Comparison of ENCODE assay signal across 2 cellular contexts in the genomic region with DNA sequence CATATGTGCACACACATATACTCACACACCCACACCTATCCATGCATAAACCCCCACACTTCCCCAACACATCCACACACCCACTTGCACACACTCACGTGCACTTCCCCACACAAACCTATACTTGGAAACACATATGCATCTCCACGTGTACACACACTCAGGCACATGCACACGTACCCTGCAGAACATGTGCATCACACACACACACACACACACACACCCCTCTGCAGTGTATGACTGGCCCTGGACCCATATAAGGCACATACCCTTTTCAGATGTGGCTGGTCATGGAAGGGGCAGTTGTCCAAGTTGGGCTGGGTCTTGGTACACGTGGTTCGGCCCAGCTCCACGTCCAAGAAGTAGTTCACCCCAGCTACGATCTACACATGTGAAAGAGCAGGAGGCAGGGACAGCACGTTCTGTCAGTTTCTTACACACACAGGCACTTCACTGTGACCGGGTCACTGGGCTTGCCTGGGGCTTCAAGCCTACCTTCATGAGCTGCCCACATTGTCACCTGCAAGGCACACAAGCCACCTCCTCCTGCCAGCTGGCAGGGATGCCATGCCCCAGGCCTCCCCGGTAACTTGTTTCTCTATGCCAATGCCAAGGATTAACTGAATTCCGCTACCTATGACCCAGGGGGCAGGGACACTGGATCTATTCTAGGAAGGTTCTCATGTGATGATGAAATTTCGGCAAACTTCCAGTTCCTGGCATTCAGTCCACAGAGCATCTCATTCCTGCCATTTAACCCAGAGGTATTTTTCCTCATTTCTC.
TF ChIP-seq lines count a peak whose summit lies in the region.

No MANE protein-coding gene starts in this region.

TF ChIP-seq in H1, 55 proteins besides CTCF, POLR2A, EP300 and RAD21 (continued from another document):
- TF ChIP-seq RNF2 (IDR thresholded peaks at IDR 0.05; ENCODE audit: borderline replicate concordance, low read depth, low read length, missing control alignments, poor library complexity, severe bottlenecking) (no peak), GABPA (IDR thresholded peaks at IDR 0.05; ENCODE audit: borderline replicate concordance, insufficient read depth, low read length) (no peak), SIRT6 (IDR thresholded peaks at IDR 0.05; ENCODE audit: low read length) (no peak), RFX5 (IDR thresholded peaks at IDR 0.05; ENCODE audit: borderline replicate concordance, low read depth, low read length) (no peak), BACH1 (IDR thresholded peaks at IDR 0.05; ENCODE audit: low read length) (no peak), SP1 (IDR thresholded peaks at IDR 0.05; ENCODE audit: low read depth, low read length) (no peak)
- TF ChIP-seq, protein P1, sequence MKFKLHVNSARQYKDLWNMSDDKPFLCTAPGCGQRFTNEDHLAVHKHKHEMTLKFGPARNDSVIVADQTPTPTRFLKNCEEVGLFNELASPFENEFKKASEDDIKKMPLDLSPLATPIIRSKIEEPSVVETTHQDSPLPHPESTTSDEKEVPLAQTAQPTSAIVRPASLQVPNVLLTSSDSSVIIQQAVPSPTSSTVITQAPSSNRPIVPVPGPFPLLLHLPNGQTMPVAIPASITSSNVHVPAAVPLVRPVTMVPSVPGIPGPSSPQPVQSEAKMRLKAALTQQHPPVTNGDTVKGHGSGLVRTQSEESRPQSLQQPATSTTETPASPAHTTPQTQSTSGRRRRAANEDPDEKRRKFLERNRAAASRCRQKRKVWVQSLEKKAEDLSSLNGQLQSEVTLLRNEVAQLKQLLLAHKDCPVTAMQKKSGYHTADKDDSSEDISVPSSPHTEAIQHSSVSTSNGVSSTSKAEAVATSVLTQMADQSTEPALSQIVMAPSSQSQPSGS (IDR thresholded peaks at IDR 0.05; ENCODE audit: low read length), result no peak

TF ChIP-seq in HepG2, 621 proteins besides CTCF, POLR2A, EP300 and RAD21 (continued from another document and continues in another):
- TF ChIP-seq, protein P2, sequence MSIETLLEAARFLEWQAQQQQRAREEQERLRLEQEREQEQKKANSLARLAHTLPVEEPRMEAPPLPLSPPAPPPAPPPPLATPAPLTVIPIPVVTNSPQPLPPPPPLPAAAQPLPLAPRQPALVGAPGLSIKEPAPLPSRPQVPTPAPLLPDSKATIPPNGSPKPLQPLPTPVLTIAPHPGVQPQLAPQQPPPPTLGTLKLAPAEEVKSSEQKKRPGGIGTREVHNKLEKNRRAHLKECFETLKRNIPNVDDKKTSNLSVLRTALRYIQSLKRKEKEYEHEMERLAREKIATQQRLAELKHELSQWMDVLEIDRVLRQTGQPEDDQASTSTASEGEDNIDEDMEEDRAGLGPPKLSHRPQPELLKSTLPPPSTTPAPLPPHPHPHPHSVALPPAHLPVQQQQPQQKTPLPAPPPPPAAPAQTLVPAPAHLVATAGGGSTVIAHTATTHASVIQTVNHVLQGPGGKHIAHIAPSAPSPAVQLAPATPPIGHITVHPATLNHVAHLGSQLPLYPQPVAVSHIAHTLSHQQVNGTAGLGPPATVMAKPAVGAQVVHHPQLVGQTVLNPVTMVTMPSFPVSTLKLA (IDR thresholded peaks at IDR 0.05), result peak; percentile 80
- TF ChIP-seq ARNT (IDR thresholded peaks at IDR 0.05) (no peak), ZFY (CRISPR knock-in tag; IDR thresholded peaks at IDR 0.05) (no peak), HOXA7 (CRISPR knock-in tag; IDR thresholded peaks at IDR 0.05) (peak; percentile 67; the same call in 1 of the 2 replicates), HNRNPLL (IDR thresholded peaks at IDR 0.05; ENCODE audit: low read depth, low read length, poor library complexity, severe bottlenecking) (no peak), FOXM1 (CRISPR knock-in tag; IDR thresholded peaks at IDR 0.05) (no peak), CBX1 (IDR thresholded peaks at IDR 0.05; ENCODE audit: low read depth) (no peak), HOXA9 (CRISPR knock-in tag; IDR thresholded peaks at IDR 0.05; ENCODE audit: borderline replicate concordance) (peak; percentile 46; the same call in 1 of the 2 replicates), FOXJ3 (CRISPR knock-in tag; IDR thresholded peaks at IDR 0.05; ENCODE audit: borderline replicate concordance) (no peak), SP140L (CRISPR knock-in tag; IDR thresholded peaks at IDR 0.05; ENCODE audit: borderline replicate concordance) (no peak), ADNP (CRISPR knock-in tag; IDR thresholded peaks at IDR 0.05) (no peak), NFKB2 (CRISPR knock-in tag; IDR thresholded peaks at IDR 0.05; ENCODE audit: borderline replicate concordance) (no peak), ZNF644 (CRISPR knock-in tag; IDR thresholded peaks at IDR 0.05; ENCODE audit: low read depth) (no peak), SSRP1 (CRISPR knock-in tag; IDR thresholded peaks at IDR 0.05) (no peak; the same call in none of the 2 replicates), FOXP1 (IDR thresholded peaks at IDR 0.05) (0 out of 2 replicates have a peak, but pooled peaks have one; percentile 25), FOXP1 (CRISPR knock-in tag; IDR thresholded peaks at IDR 0.05) (no peak), ZC3H13 (CRISPR knock-in tag; IDR thresholded peaks at IDR 0.05) (peak; percentile 90), SOX13 (IDR thresholded peaks at IDR 0.05) (no peak), SOX13 (CRISPR knock-in tag; conservative IDR thresholded peaks at IDR 0.05 in 1 of 2, IDR thresholded peaks at IDR 0.05 in 1 of 2) (peak in 1 of 2 experiments; percentile 13; a peak in 1 of 4 replicates), ZNF543 (CRISPR knock-in tag; IDR thresholded peaks at IDR 0.05) (no peak), ZNF737 (CRISPR knock-in tag; IDR thresholded peaks at IDR 0.05; ENCODE audit: borderline replicate concordance) (no peak), TAF15 (IDR thresholded peaks at IDR 0.05; ENCODE audit: low read depth, low read length, poor library complexity, severe bottlenecking) (no peak), CEBPB (IDR thresholded peaks at IDR 0.05; ENCODE audit: borderline replicate concordance, low read depth, low read length) (peak; percentile 53; the same call in 1 of the 2 replicates), DNMT1 (CRISPR knock-in tag; IDR thresholded peaks at IDR 0.05) (no peak), TBX2 (CRISPR knock-in tag; IDR thresholded peaks at IDR 0.05; ENCODE audit: borderline replicate concordance) (no peak), ZNF605 (CRISPR knock-in tag; IDR thresholded peaks at IDR 0.05) (no peak), AHR (CRISPR knock-in tag; IDR thresholded peaks at IDR 0.05) (no peak)
- TF ChIP-seq, protein P3, sequence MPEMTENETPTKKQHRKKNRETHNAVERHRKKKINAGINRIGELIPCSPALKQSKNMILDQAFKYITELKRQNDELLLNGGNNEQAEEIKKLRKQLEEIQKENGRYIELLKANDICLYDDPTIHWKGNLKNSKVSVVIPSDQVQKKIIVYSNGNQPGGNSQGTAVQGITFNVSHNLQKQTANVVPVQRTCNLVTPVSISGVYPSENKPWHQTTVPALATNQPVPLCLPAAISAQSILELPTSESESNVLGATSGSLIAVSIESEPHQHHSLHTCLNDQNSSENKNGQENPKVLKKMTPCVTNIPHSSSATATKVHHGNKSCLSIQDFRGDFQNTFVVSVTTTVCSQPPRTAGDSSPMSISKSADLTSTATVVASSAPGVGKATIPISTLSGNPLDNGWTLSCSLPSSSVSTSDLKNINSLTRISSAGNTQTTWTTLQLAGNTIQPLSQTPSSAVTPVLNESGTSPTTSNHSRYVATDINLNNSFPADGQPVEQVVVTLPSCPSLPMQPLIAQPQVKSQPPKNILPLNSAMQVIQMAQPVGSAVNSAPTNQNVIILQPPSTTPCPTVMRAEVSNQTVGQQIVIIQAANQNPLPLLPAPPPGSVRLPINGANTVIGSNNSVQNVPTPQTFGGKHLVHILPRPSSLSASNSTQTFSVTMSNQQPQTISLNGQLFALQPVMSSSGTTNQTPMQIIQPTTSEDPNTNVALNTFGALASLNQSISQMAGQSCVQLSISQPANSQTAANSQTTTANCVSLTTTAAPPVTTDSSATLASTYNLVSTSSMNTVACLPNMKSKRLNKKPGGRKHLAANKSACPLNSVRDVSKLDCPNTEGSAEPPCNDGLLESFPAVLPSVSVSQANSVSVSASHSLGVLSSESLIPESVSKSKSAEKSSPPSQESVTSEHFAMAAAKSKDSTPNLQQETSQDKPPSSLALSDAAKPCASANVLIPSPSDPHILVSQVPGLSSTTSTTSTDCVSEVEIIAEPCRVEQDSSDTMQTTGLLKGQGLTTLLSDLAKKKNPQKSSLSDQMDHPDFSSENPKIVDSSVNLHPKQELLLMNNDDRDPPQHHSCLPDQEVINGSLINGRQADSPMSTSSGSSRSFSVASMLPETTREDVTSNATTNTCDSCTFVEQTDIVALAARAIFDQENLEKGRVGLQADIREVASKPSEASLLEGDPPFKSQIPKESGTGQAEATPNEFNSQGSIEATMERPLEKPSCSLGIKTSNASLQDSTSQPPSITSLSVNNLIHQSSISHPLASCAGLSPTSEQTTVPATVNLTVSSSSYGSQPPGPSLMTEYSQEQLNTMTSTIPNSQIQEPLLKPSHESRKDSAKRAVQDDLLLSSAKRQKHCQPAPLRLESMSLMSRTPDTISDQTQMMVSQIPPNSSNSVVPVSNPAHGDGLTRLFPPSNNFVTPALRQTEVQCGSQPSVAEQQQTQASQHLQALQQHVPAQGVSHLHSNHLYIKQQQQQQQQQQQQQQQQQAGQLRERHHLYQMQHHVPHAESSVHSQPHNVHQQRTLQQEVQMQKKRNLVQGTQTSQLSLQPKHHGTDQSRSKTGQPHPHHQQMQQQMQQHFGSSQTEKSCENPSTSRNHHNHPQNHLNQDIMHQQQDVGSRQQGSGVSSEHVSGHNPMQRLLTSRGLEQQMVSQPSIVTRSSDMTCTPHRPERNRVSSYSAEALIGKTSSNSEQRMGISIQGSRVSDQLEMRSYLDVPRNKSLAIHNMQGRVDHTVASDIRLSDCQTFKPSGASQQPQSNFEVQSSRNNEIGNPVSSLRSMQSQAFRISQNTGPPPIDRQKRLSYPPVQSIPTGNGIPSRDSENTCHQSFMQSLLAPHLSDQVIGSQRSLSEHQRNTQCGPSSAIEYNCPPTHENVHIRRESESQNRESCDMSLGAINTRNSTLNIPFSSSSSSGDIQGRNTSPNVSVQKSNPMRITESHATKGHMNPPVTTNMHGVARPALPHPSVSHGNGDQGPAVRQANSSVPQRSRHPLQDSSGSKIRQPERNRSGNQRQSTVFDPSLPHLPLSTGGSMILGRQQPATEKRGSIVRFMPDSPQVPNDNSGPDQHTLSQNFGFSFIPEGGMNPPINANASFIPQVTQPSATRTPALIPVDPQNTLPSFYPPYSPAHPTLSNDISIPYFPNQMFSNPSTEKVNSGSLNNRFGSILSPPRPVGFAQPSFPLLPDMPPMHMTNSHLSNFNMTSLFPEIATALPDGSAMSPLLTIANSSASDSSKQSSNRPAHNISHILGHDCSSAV (CRISPR knock-in tag; IDR thresholded peaks at IDR 0.05; ENCODE audit: borderline replicate concordance), result no peak
- TF ChIP-seq, protein P4, sequence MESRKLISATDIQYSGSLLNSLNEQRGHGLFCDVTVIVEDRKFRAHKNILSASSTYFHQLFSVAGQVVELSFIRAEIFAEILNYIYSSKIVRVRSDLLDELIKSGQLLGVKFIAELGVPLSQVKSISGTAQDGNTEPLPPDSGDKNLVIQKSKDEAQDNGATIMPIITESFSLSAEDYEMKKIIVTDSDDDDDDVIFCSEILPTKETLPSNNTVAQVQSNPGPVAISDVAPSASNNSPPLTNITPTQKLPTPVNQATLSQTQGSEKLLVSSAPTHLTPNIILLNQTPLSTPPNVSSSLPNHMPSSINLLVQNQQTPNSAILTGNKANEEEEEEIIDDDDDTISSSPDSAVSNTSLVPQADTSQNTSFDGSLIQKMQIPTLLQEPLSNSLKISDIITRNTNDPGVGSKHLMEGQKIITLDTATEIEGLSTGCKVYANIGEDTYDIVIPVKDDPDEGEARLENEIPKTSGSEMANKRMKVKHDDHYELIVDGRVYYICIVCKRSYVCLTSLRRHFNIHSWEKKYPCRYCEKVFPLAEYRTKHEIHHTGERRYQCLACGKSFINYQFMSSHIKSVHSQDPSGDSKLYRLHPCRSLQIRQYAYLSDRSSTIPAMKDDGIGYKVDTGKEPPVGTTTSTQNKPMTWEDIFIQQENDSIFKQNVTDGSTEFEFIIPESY (CRISPR knock-in tag; IDR thresholded peaks at IDR 0.05), result 0 out of 2 replicates have a peak, but pooled peaks have one; percentile 59
- TF ChIP-seq, protein P5, sequence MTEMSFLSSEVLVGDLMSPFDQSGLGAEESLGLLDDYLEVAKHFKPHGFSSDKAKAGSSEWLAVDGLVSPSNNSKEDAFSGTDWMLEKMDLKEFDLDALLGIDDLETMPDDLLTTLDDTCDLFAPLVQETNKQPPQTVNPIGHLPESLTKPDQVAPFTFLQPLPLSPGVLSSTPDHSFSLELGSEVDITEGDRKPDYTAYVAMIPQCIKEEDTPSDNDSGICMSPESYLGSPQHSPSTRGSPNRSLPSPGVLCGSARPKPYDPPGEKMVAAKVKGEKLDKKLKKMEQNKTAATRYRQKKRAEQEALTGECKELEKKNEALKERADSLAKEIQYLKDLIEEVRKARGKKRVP (CRISPR knock-in tag; IDR thresholded peaks at IDR 0.05), result peak in 1 of 2 experiments; percentile 60; a peak in 2 of 4 replicates
- TF ChIP-seq, protein P6, sequence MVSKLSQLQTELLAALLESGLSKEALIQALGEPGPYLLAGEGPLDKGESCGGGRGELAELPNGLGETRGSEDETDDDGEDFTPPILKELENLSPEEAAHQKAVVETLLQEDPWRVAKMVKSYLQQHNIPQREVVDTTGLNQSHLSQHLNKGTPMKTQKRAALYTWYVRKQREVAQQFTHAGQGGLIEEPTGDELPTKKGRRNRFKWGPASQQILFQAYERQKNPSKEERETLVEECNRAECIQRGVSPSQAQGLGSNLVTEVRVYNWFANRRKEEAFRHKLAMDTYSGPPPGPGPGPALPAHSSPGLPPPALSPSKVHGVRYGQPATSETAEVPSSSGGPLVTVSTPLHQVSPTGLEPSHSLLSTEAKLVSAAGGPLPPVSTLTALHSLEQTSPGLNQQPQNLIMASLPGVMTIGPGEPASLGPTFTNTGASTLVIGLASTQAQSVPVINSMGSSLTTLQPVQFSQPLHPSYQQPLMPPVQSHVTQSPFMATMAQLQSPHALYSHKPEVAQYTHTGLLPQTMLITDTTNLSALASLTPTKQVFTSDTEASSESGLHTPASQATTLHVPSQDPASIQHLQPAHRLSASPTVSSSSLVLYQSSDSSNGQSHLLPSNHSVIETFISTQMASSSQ (IDR thresholded peaks at IDR 0.05; ENCODE audit: low read depth), result no peak
- TF ChIP-seq, protein P6 (CRISPR knock-in tag; IDR thresholded peaks at IDR 0.05; ENCODE audit: borderline replicate concordance), result no peak
- TF ChIP-seq, protein P7, sequence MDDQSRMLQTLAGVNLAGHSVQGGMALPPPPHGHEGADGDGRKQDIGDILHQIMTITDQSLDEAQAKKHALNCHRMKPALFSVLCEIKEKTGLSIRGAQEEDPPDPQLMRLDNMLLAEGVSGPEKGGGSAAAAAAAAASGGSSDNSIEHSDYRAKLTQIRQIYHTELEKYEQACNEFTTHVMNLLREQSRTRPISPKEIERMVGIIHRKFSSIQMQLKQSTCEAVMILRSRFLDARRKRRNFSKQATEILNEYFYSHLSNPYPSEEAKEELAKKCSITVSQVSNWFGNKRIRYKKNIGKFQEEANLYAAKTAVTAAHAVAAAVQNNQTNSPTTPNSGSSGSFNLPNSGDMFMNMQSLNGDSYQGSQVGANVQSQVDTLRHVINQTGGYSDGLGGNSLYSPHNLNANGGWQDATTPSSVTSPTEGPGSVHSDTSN (CRISPR knock-in tag; IDR thresholded peaks at IDR 0.05; ENCODE audit: borderline replicate concordance), result no peak
